ENCODE assay signal across 13 cellular contexts in genomic region chr15:35557544-35557943, GRCh38. TPM values are rescaled to one million over a fixed set of nuclear protein-coding genes. Genes with fewer than 3 reads are reported as not detected.
DNase-seq lines count a peak whose midpoint lies in the region; ATAC-seq and TF ChIP-seq lines count a peak whose summit lies in the region.
"Had no signal": no experiment of that assay in that cellular context is flagged by ENCODE, and none has a peak within 500 bp of the region (broad histone marks: within the 10 kb centered on the region; RNA-seq: fewer than 3 reads in every experiment).

No MANE protein-coding gene starts in this region.

- 95% methylated on average over 4 of the region's 4 CpGs for WGBS in esophagus muscularis mucosa

- H3K4me3 ChIP-seq in esophagus muscularis mucosa (no peak overlapping the region), gastrocnemius medialis (no peak overlapping the region)
- H3K4me3 ChIP-seq: HAP-1, tibial artery had no signal

- DNase-seq in DMS53 (lab: John Stamatoyannopoulos, UW) (peak; percentile 70), LoVo (ENCODE audit: low spot score) (peak; percentile 36), astrocyte of the hippocampus (ENCODE audit: low read depth, low spot score) (peak; percentile 45), kidney tubule cell (ENCODE audit: low spot score) (peak; percentile 73), esophagus muscularis mucosa (ENCODE audit: extremely low spot score) (no peak), gastrocnemius medialis (no peak)
- DNase-seq: activated CD4-positive, alpha-beta T cell treated with anti-CD3 and anti-CD28 coated beads, Interleukin-2, amount 50 U/mL, for 4 hours; NCI-H187; tibial artery had no signal

- TF ChIP-seq EP300 in esophagus muscularis mucosa (IDR thresholded peaks at IDR 0.05), result no peak

- in situ Hi-C loops in gastrocnemius medialis (cut with MboI; ENCODE audit: low sequenced_read_pairs in 4 of 4), result no loop called here

- peaks cover 10 to 20% (median 15%) of the 10 kb centered on the region in 4 donors for H3K4me1 ChIP-seq in esophagus muscularis mucosa
- peaks cover 0 to 7% of the 10 kb centered on the region in 2 donors for H3K4me1 ChIP-seq in gastrocnemius medialis

- H3K36me3 ChIP-seq in esophagus muscularis mucosa, result no peaks in the 10 kb centered on the region
- H3K36me3 ChIP-seq in gastrocnemius medialis, result no peaks in the 10 kb centered on the region
- H3K36me3 ChIP-seq: HAP-1, tibial artery had no signal

- intact Hi-C loops in esophagus muscularis mucosa (cut with DNase I) (no loop called here), gastrocnemius medialis (cut with DNase I; ENCODE audit: low total_unique reads) (no loop called here)

- ATAC-seq in HG03442 (IDR thresholded peaks at IDR 0.05; ENCODE audit: unreplicated experiment) (no peak), gastrocnemius medialis (no peak), HG02571 (IDR thresholded peaks at IDR 0.05; ENCODE audit: unreplicated experiment) (no peak)
- ATAC-seq: Right ventricle myocardium inferior had no signal

- H3K9me3 ChIP-seq in esophagus muscularis mucosa (no peaks in the 10 kb centered on the region), gastrocnemius medialis (no peaks in the 10 kb centered on the region)
- H3K9me3 ChIP-seq: HAP-1, tibial artery had no signal

- TF ChIP-seq POLR2A in esophagus muscularis mucosa (IDR thresholded peaks at IDR 0.05; ENCODE audit: low read depth) (no peak), gastrocnemius medialis (IDR thresholded peaks at IDR 0.05) (no peak)

- H3K27me3 ChIP-seq in esophagus muscularis mucosa (no peaks in the 10 kb centered on the region), gastrocnemius medialis (no peaks in the 10 kb centered on the region)
- H3K27me3 ChIP-seq: tibial artery had no signal

- H3K27ac ChIP-seq in esophagus muscularis mucosa (replicated peaks in 1 of 4) (no peak overlapping the region), gastrocnemius medialis (no peak overlapping the region)
- H3K27ac ChIP-seq: tibial artery had no signal

- TF ChIP-seq CTCF in esophagus muscularis mucosa (IDR thresholded peaks at IDR 0.05) (no peak), gastrocnemius medialis (IDR thresholded peaks at IDR 0.05 in 4 of 5, conservative IDR thresholded peaks at IDR 0.05 in 1 of 5) (no peak)

RNA-seq across cellular contexts. Expression of gene DPH6, which starts 11.6 kb away (rescaled TPM):
- total RNA-seq in esophagus muscularis mucosa (10 to 100 TPM in 1 of 4 donors, 1 to 10 TPM in 3; 7.7 to 12.9 (median 8.5) TPM), gastrocnemius medialis (10 to 100 TPM; 15.9 to 44.1 (median 26.1) TPM)

Comparison
In these comparisons a context has a peak if more than half of its experiments do, and no peak if none do; other contexts are left out.
1. DNase-seq: peak in DMS53 (single experiment), LoVo (single experiment), astrocyte of the hippocampus (single experiment) and kidney tubule cell (single experiment); none in esophagus muscularis mucosa (single experiment) and gastrocnemius medialis (0 of 2).